In the genomic region with DNA sequence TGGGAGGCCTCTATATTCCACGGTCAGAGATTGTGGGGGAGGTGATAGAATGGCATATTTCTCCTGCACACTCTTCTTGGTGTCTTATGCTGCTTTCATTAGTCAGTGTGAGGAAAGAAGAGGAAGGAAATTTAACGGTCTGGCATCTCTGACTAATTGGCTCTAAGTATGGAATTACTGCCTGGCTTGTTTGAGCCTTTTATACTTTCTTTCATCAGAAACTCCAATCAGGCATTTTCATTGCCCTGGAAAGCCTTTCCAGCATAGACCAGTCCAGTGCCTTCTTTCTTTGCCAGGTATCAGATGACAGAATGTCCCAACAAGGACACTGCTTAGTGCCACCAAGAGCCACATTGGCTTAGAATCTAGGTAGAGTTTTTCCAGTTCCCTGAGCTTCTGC, we compare ENCODE assay signal across 17 cellular contexts. TPM values are rescaled to one million over a fixed set of nuclear protein-coding genes. Genes with fewer than 3 reads are reported as not detected.
A peak's percentile ranks its signal among the peaks of the same experiment; 100 is the strongest.
DNase-seq lines count a peak whose midpoint lies in the region; FAIRE-seq and TF ChIP-seq lines count a peak whose summit lies in the region.
"Had no signal": no experiment of that assay in that cellular context is flagged by ENCODE, and none has a peak within 500 bp of the region (broad histone marks: within the 10 kb centered on the region; RNA-seq: fewer than 3 reads in every experiment).

No MANE protein-coding gene starts in this region.

- H3K4me2 ChIP-seq in astrocyte (ENCODE audit: low read length) = no peak overlapping the region
- H3K4me2 ChIP-seq: KMS-11 had no signal

- no peaks in the 10 kb centered on the region for H3K9me3 Mint-ChIP-seq in astrocyte (ENCODE audit: unreplicated experiment)
- H3K9me3 Mint-ChIP-seq: endodermal cell; naive thymus-derived CD8-positive, alpha-beta T cell had no signal

- peaks cover 30% of the 10 kb centered on the region for H3K4me1 Mint-ChIP-seq in astrocyte (ENCODE audit: low read depth, unreplicated experiment)

- H3K4me3 ChIP-seq in astrocyte (ENCODE audit: insufficient read depth, low read depth, low read length) = no peak overlapping the region
- H3K4me3 ChIP-seq in effector memory CD4-positive, alpha-beta T cell (ENCODE audit: insufficient read depth, low read depth, low read length, poor library complexity, severe bottlenecking) = no peak overlapping the region

- no peaks in the 10 kb centered on the region for H3K79me2 ChIP-seq in astrocyte (ENCODE audit: insufficient read depth, low read length)

- FAIRE-seq in astrocyte (lab: Jason Lieb, UNC) = no peak
- FAIRE-seq: A204.1, GM18507 had no signal

- H3K4me1 ChIP-seq in astrocyte (ENCODE audit: insufficient read depth, low read length) = peaks cover 7% of the 10 kb centered on the region
- H3K4me1 ChIP-seq in effector memory CD4-positive, alpha-beta T cell (ENCODE audit: control insufficient read depth, insufficient read depth, low read length, poor library complexity, severe bottlenecking) = no peaks in the 10 kb centered on the region

- peaks cover 5% of the 10 kb centered on the region for H3K36me3 Mint-ChIP-seq in astrocyte (ENCODE audit: low read depth, unreplicated experiment)

- H3K27me3 ChIP-seq in astrocyte (ENCODE audit: insufficient read depth, low read length) = no peaks in the 10 kb centered on the region
- H3K27me3 ChIP-seq in effector memory CD4-positive, alpha-beta T cell (replicated peaks; ENCODE audit: control insufficient read depth, insufficient read depth, low read length, poor library complexity, severe bottlenecking) = no peaks in the 10 kb centered on the region

- DNase-seq in SIG-M5 treated with dmso at 0.1 percent for 504 hours (lab: John Stamatoyannopoulos, UW; ENCODE audit: unreplicated experiment) (peak; percentile 38), SIG-M5 (lab: John Stamatoyannopoulos, UW) (no peak), astrocyte (ENCODE audit: low read depth) (peak; percentile 14), kidney glomerular epithelial cell (lab: John Stamatoyannopoulos, UW) (peak; percentile 26), superior temporal gyrus (ENCODE audit: extremely low spot score) (peak; percentile 17), DMS79 (lab: John Stamatoyannopoulos, UW) (no peak), epidermal melanocyte (ENCODE audit: insufficient read length, low spot score) (no peak)
- no peak for DNase-seq in effector memory CD4-positive, alpha-beta T cell
- DNase-seq: activated gamma-delta T cell treated with Interleukin-2 at 50 U/mL for 16 hours; COR-L47; endodermal cell; naive thymus-derived CD8-positive, alpha-beta T cell; NCI-H187 treated with DMSO at 0.1 percent for 48 hours had no signal

- no peaks in the 10 kb centered on the region for H3K27me3 Mint-ChIP-seq in astrocyte (ENCODE audit: low read depth, unreplicated experiment)
- H3K27me3 Mint-ChIP-seq: brain; naive thymus-derived CD8-positive, alpha-beta T cell had no signal

- no peaks in the 10 kb centered on the region for H3K36me3 ChIP-seq in astrocyte (ENCODE audit: insufficient read depth, low read length)
- H3K36me3 ChIP-seq in effector memory CD4-positive, alpha-beta T cell (ENCODE audit: control insufficient read depth, insufficient read depth, low read length) = no peaks in the 10 kb centered on the region

- no peak overlapping the region for H3K27ac Mint-ChIP-seq in astrocyte (ENCODE audit: unreplicated experiment)

- TF ChIP-seq CTCF in astrocyte (IDR thresholded peaks at IDR 0.05; ENCODE audit: insufficient read depth, low read depth, low read length) = no peak

- H4K20me1 ChIP-seq in astrocyte (ENCODE audit: insufficient read depth, low read length) = no peaks in the 10 kb centered on the region

- no peak overlapping the region for H3K9ac ChIP-seq in astrocyte (ENCODE audit: low read length)
- H3K9ac ChIP-seq: KMS-11 had no signal

- no peak overlapping the region for H3K27ac ChIP-seq in astrocyte (ENCODE audit: low read depth, low read length)
- H3K27ac ChIP-seq in effector memory CD4-positive, alpha-beta T cell (ENCODE audit: insufficient read depth, low read length, poor library complexity, severe bottlenecking) = no peak overlapping the region
- H3K27ac ChIP-seq: KMS-11 had no signal

- no peaks in the 10 kb centered on the region for H3K9me3 ChIP-seq in astrocyte (ENCODE audit: insufficient read depth, low read depth, low read length)
- H3K9me3 ChIP-seq in effector memory CD4-positive, alpha-beta T cell (ENCODE audit: control insufficient read depth, low read length) = no peaks in the 10 kb centered on the region

- H3K4me3 Mint-ChIP-seq in astrocyte (ENCODE audit: unreplicated experiment) = no peak overlapping the region
- H3K4me3 Mint-ChIP-seq: brain; endodermal cell; naive thymus-derived CD8-positive, alpha-beta T cell had no signal

- no peak overlapping the region for H2AFZ ChIP-seq in astrocyte (ENCODE audit: low read depth, low read length)

RNA-seq across cellular contexts. Expression of a gene that starts 30.2 kb away (rescaled TPM):
- 35.2 and 46.3 TPM in 2 replicates for total RNA-seq in astrocyte

Comparison
In these comparisons a context has a peak if more than half of its experiments do, and no peak if none do; other contexts are left out.
1. DNase-seq: peak in SIG-M5 treated with dmso at 0.1 percent for 504 hours (single experiment), astrocyte (single experiment), kidney glomerular epithelial cell (single experiment) and superior temporal gyrus (single experiment); none in SIG-M5 (single experiment), DMS79 (single experiment), effector memory CD4-positive, alpha-beta T cell (0 of 3) and epidermal melanocyte (single experiment).